Comparison of ENCODE assay signal across 1 cellular context in the genomic region with DNA sequence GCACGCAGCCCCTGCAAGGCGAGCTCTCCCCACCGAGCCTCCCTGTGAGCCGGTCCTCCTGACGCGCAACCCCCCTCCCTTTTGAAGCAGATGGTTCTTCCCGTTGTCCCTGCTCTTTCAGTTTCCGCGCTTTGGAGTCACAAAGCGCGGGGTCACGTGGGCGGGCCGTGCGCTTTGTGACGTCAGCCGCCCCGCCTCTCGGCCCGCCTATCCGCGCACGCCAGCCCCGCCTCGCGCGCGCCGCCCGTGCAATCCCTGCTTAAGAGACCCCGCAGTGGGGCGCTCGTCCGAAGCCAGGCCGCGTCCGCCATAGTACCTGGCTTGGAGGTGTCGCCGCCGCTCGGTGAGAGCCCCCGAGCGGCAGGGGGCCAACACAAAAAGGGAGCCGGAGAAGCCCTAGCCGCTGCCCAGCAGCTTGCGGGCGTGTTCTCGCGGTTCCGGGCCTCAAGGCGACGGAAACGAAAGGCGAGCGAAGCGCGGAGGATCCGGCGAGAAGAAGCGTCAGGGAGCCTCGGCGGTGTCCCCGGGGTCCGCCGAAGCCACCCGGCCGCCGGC.
TF ChIP-seq lines count a peak whose summit lies in the region.

A gene with protein sequence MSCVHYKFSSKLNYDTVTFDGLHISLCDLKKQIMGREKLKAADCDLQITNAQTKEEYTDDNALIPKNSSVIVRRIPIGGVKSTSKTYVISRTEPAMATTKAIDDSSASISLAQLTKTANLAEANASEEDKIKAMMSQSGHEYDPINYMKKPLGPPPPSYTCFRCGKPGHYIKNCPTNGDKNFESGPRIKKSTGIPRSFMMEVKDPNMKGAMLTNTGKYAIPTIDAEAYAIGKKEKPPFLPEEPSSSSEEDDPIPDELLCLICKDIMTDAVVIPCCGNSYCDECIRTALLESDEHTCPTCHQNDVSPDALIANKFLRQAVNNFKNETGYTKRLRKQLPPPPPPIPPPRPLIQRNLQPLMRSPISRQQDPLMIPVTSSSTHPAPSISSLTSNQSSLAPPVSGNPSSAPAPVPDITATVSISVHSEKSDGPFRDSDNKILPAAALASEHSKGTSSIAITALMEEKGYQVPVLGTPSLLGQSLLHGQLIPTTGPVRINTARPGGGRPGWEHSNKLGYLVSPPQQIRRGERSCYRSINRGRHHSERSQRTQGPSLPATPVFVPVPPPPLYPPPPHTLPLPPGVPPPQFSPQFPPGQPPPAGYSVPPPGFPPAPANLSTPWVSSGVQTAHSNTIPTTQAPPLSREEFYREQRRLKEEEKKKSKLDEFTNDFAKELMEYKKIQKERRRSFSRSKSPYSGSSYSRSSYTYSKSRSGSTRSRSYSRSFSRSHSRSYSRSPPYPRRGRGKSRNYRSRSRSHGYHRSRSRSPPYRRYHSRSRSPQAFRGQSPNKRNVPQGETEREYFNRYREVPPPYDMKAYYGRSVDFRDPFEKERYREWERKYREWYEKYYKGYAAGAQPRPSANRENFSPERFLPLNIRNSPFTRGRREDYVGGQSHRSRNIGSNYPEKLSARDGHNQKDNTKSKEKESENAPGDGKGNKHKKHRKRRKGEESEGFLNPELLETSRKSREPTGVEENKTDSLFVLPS (N-terminal part only) (plus strand): TSS at position 272 of the 555 bp plus-strand sequence. CDS start 1,061 bp downstream, outside the sequence.

TF ChIP-seq in HepG2, 621 proteins besides CTCF, POLR2A, EP300 and RAD21 (continued from another document and continues in another):
- TF ChIP-seq, protein P1, sequence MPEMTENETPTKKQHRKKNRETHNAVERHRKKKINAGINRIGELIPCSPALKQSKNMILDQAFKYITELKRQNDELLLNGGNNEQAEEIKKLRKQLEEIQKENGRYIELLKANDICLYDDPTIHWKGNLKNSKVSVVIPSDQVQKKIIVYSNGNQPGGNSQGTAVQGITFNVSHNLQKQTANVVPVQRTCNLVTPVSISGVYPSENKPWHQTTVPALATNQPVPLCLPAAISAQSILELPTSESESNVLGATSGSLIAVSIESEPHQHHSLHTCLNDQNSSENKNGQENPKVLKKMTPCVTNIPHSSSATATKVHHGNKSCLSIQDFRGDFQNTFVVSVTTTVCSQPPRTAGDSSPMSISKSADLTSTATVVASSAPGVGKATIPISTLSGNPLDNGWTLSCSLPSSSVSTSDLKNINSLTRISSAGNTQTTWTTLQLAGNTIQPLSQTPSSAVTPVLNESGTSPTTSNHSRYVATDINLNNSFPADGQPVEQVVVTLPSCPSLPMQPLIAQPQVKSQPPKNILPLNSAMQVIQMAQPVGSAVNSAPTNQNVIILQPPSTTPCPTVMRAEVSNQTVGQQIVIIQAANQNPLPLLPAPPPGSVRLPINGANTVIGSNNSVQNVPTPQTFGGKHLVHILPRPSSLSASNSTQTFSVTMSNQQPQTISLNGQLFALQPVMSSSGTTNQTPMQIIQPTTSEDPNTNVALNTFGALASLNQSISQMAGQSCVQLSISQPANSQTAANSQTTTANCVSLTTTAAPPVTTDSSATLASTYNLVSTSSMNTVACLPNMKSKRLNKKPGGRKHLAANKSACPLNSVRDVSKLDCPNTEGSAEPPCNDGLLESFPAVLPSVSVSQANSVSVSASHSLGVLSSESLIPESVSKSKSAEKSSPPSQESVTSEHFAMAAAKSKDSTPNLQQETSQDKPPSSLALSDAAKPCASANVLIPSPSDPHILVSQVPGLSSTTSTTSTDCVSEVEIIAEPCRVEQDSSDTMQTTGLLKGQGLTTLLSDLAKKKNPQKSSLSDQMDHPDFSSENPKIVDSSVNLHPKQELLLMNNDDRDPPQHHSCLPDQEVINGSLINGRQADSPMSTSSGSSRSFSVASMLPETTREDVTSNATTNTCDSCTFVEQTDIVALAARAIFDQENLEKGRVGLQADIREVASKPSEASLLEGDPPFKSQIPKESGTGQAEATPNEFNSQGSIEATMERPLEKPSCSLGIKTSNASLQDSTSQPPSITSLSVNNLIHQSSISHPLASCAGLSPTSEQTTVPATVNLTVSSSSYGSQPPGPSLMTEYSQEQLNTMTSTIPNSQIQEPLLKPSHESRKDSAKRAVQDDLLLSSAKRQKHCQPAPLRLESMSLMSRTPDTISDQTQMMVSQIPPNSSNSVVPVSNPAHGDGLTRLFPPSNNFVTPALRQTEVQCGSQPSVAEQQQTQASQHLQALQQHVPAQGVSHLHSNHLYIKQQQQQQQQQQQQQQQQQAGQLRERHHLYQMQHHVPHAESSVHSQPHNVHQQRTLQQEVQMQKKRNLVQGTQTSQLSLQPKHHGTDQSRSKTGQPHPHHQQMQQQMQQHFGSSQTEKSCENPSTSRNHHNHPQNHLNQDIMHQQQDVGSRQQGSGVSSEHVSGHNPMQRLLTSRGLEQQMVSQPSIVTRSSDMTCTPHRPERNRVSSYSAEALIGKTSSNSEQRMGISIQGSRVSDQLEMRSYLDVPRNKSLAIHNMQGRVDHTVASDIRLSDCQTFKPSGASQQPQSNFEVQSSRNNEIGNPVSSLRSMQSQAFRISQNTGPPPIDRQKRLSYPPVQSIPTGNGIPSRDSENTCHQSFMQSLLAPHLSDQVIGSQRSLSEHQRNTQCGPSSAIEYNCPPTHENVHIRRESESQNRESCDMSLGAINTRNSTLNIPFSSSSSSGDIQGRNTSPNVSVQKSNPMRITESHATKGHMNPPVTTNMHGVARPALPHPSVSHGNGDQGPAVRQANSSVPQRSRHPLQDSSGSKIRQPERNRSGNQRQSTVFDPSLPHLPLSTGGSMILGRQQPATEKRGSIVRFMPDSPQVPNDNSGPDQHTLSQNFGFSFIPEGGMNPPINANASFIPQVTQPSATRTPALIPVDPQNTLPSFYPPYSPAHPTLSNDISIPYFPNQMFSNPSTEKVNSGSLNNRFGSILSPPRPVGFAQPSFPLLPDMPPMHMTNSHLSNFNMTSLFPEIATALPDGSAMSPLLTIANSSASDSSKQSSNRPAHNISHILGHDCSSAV (CRISPR knock-in tag; IDR thresholded peaks at IDR 0.05; ENCODE audit: borderline replicate concordance), result peak; percentile 60; the same call in 1 of the 2 replicates
- 0 out of 2 replicates have a peak, but pooled peaks have one; percentile 22 for TF ChIP-seq NR1H2 (CRISPR knock-in tag; IDR thresholded peaks at IDR 0.05; ENCODE audit: borderline replicate concordance, low read depth)
- TF ChIP-seq ATF1 (CRISPR knock-in tag; IDR thresholded peaks at IDR 0.05), result peak; percentile 50; the same call in 1 of the 2 replicates
- no peak for TF ChIP-seq PLRG1 (conservative IDR thresholded peaks at IDR 0.05)
- no peak for TF ChIP-seq ZNF781 (CRISPR knock-in tag; IDR thresholded peaks at IDR 0.05; ENCODE audit: borderline replicate concordance, not compliant biosample characterization)
- TF ChIP-seq, protein P2, sequence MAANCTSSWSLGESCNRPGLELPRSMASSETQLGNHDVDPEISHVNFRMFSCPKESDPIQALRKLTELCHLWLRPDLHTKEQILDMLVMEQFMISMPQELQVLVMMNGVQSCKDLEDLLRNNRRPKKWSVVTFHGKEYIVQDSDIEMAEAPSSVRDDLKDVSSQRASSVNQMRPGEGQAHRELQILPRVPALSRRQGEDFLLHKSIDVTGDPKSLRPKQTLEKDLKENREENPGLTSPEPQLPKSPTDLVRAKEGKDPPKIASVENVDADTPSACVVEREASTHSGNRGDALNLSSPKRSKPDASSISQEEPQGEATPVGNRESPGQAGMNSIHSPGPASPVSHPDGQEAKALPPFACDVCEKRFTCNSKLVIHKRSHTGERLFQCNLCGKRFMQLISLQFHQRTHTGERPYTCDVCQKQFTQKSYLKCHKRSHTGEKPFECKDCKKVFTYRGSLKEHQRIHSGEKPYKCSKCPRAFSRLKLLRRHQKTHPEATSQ (CRISPR knock-in tag; IDR thresholded peaks at IDR 0.05; ENCODE audit: borderline replicate concordance), result no peak; the same call in 1 of the 2 replicates
- no peak; the same call in 1 of the 2 replicates for TF ChIP-seq STAG1 (CRISPR knock-in tag; IDR thresholded peaks at IDR 0.05)
- TF ChIP-seq ZNF451 (CRISPR knock-in tag; IDR thresholded peaks at IDR 0.05), result peak; percentile 61; the same call in 1 of the 2 replicates
- TF ChIP-seq ZNF205 (CRISPR knock-in tag; IDR thresholded peaks at IDR 0.05), result peak; percentile 76; the same call in 1 of the 2 replicates
- TF ChIP-seq, protein P3, sequence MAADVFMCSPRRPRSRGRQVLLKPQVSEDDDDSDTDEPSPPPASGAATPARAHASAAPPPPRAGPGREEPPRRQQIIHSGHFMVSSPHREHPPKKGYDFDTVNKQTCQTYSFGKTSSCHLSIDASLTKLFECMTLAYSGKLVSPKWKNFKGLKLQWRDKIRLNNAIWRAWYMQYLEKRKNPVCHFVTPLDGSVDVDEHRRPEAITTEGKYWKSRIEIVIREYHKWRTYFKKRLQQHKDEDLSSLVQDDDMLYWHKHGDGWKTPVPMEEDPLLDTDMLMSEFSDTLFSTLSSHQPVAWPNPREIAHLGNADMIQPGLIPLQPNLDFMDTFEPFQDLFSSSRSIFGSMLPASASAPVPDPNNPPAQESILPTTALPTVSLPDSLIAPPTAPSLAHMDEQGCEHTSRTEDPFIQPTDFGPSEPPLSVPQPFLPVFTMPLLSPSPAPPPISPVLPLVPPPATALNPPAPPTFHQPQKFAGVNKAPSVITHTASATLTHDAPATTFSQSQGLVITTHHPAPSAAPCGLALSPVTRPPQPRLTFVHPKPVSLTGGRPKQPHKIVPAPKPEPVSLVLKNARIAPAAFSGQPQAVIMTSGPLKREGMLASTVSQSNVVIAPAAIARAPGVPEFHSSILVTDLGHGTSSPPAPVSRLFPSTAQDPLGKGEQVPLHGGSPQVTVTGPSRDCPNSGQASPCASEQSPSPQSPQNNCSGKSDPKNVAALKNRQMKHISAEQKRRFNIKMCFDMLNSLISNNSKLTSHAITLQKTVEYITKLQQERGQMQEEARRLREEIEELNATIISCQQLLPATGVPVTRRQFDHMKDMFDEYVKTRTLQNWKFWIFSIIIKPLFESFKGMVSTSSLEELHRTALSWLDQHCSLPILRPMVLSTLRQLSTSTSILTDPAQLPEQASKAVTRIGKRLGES (CRISPR knock-in tag; IDR thresholded peaks at IDR 0.05; ENCODE audit: borderline replicate concordance), result no peak
- no peak for TF ChIP-seq NFE2L1 (CRISPR knock-in tag; IDR thresholded peaks at IDR 0.05; ENCODE audit: borderline replicate concordance)
- peak; percentile 75; the same call in 1 of the 2 replicates for TF ChIP-seq NCOA2 (CRISPR knock-in tag; IDR thresholded peaks at IDR 0.05)
- no peak for TF ChIP-seq ZBTB20 (CRISPR knock-in tag; IDR thresholded peaks at IDR 0.05; ENCODE audit: borderline replicate concordance, low read depth)
- TF ChIP-seq SRSF9 (IDR thresholded peaks at IDR 0.05; ENCODE audit: borderline replicate concordance, insufficient read depth, low read depth, low read length, poor library complexity, severe bottlenecking), result no peak
- TF ChIP-seq, protein P4, sequence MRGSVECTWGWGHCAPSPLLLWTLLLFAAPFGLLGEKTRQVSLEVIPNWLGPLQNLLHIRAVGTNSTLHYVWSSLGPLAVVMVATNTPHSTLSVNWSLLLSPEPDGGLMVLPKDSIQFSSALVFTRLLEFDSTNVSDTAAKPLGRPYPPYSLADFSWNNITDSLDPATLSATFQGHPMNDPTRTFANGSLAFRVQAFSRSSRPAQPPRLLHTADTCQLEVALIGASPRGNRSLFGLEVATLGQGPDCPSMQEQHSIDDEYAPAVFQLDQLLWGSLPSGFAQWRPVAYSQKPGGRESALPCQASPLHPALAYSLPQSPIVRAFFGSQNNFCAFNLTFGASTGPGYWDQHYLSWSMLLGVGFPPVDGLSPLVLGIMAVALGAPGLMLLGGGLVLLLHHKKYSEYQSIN (CRISPR knock-in tag; IDR thresholded peaks at IDR 0.05; ENCODE audit: borderline replicate concordance), result no peak
- peak; percentile 97 for TF ChIP-seq ZSCAN9 (CRISPR knock-in tag; IDR thresholded peaks at IDR 0.05; ENCODE audit: borderline replicate concordance)
- peak; percentile 63 for TF ChIP-seq KLF12 (CRISPR knock-in tag; IDR thresholded peaks at IDR 0.05; ENCODE audit: borderline replicate concordance)
- no peak for TF ChIP-seq SIN3B (IDR thresholded peaks at IDR 0.05; ENCODE audit: low read length)
- TF ChIP-seq ZNF878 (CRISPR knock-in tag; IDR thresholded peaks at IDR 0.05), result no peak
- peak; percentile 98 for TF ChIP-seq ASH2L (IDR thresholded peaks at IDR 0.05; ENCODE audit: insufficient read length, low read depth, low read length)
- no peak for TF ChIP-seq ZNF251 (CRISPR knock-in tag; IDR thresholded peaks at IDR 0.05)
- TF ChIP-seq RELA (CRISPR knock-in tag; IDR thresholded peaks at IDR 0.05), result no peak; the same call in 1 of the 2 replicates
- TF ChIP-seq, protein P5, sequence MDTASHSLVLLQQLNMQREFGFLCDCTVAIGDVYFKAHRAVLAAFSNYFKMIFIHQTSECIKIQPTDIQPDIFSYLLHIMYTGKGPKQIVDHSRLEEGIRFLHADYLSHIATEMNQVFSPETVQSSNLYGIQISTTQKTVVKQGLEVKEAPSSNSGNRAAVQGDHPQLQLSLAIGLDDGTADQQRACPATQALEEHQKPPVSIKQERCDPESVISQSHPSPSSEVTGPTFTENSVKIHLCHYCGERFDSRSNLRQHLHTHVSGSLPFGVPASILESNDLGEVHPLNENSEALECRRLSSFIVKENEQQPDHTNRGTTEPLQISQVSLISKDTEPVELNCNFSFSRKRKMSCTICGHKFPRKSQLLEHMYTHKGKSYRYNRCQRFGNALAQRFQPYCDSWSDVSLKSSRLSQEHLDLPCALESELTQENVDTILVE (CRISPR knock-in tag; IDR thresholded peaks at IDR 0.05), result peak; percentile 81
- peak; percentile 90 for TF ChIP-seq ZNF274 (CRISPR knock-in tag; IDR thresholded peaks at IDR 0.05)
- TF ChIP-seq ZNF569 (CRISPR knock-in tag; IDR thresholded peaks at IDR 0.05; ENCODE audit: borderline replicate concordance), result 0 out of 2 replicates have a peak, but pooled peaks have one; percentile 77
- TF ChIP-seq GATAD2A (CRISPR knock-in tag; IDR thresholded peaks at IDR 0.05), result peak; percentile 72
- TF ChIP-seq, protein P6, sequence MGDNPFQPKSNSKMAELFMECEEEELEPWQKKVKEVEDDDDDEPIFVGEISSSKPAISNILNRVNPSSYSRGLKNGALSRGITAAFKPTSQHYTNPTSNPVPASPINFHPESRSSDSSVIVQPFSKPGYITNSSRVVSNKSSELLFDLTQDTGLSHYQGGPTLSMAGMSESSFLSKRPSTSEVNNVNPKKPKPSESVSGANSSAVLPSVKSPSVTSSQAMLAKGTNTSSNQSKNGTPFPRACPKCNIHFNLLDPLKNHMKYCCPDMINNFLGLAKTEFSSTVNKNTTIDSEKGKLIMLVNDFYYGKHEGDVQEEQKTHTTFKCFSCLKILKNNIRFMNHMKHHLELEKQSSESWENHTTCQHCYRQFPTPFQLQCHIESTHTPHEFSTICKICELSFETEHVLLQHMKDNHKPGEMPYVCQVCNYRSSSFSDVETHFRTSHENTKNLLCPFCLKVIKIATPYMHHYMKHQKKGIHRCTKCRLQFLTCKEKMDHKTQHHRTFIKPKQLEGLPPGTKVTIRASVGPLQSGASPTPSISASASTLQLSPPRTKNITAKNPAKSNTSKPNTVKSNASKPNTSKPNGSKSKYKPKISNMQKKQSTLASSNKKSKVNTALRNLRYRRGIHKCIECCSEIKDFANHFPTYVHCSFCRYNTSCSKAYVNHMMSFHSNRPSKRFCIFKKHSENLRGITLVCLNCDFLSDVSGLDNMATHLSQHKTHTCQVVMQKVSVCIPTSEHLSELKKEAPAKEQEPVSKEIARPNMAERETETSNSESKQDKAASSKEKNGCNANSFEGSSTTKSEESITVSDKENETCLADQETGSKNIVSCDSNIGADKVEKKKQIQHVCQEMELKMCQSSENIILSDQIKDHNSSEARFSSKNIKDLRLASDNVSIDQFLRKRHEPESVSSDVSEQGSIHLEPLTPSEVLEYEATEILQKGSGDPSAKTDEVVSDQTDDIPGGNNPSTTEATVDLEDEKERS (CRISPR knock-in tag; IDR thresholded peaks at IDR 0.05), result no peak
- TF ChIP-seq AHR (CRISPR knock-in tag; IDR thresholded peaks at IDR 0.05), result peak; percentile 67
